In the genomic region with DNA sequence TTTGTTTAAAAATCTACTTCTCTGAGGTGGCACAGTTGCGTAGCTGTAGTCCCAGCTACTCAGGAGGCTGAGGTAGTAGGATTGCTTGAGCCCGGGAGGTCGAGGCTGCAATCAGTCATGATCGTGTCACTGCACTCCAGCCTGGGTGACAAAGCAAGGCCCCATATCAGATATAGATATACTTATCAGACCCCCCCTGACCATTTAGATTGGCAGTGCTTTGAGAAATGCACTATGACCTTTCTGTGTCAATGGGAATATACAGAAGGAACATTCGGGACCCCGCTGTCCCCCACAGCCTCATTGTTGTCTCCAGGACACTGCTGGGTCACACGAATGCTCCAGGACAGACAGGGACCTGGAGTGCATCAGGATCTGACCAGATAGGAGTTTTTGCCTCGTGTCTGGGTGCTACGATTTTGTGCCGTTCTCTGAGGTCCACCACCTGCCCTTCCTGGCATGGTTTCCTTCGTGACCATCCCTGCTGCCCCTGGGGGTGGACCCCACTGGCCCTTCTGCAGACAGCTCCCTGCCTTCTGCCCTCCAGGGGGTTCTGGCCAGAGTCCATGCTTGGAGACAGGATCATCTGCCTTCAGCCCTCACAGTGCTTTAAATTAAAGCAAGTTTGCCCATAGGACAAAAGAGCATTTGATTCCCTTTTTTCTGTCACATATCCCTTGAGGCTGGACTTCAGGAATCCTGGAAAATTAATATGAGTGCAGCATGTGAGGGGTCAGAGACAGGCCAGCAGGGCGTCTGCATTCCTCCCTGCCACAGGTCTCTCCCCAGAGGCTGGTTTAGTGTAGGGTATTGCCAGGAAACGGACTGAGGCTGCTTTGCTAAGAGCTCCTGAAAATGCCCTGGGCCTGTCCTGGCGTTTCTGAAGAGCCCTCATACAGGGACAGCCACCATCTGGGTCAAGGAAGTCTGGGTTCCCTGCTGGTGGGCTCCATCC, we compare ENCODE assay signal across 10 cellular contexts. TPM values are rescaled to one million over a fixed set of nuclear protein-coding genes. Genes with fewer than 3 reads are reported as not detected.
A peak's percentile ranks its signal among the peaks of the same experiment; 100 is the strongest.
DNase-seq lines count a peak whose midpoint lies in the region; ATAC-seq and TF ChIP-seq lines count a peak whose summit lies in the region.
"Had no signal": no experiment of that assay in that cellular context is flagged by ENCODE, and none has a peak within 500 bp of the region (broad histone marks: within the 10 kb centered on the region; RNA-seq: fewer than 3 reads in every experiment).

No MANE protein-coding gene starts in this region.

- peaks cover 59% of the 10 kb centered on the region for H3K4me1 Mint-ChIP-seq in activated naive CD4-positive, alpha-beta T cell treated with anti-CD3 and anti-CD28 coated beads, Interleukin-2, amount 50 U/mL, for 24 hours
- H3K4me1 Mint-ChIP-seq in WTC11 = peaks cover 18% of the 10 kb centered on the region

- H3K27me3 ChIP-seq in hepatocyte (no peaks in the 10 kb centered on the region), stomach (no peaks in the 10 kb centered on the region), A673 (replicated peaks; ENCODE audit: insufficient read depth, low read depth, low read length, poor library complexity) (no peaks in the 10 kb centered on the region)

- ATAC-seq in WTC11 = no peak

- TF ChIP-seq EP300 in stomach (IDR thresholded peaks at IDR 0.05) = no peak

- TF ChIP-seq POLR2A in stomach (IDR thresholded peaks at IDR 0.05) = no peak

- no peak overlapping the region for H3K4me3 ChIP-seq in hepatocyte
- no peak overlapping the region for H3K4me3 ChIP-seq in stomach
- no peak overlapping the region for H3K4me3 ChIP-seq in A673 (ENCODE audit: low read depth, low read length, poor library complexity, severe bottlenecking)

- CTCF ChIA-PET in WTC11 (lab: Charles Lee) = interaction anchor here (1.3 kb wide), 1 partner anchor 45 kb away, joined by 6 read pairs; no protein-coding TSS in a partner anchor
- CTCF ChIA-PET in A673 (lab: Charles Lee) = no interaction called here

- no peaks in the 10 kb centered on the region for H3K36me3 ChIP-seq in hepatocyte (replicated peaks; ENCODE audit: insufficient read depth, low read depth)
- H3K36me3 ChIP-seq in stomach = peaks cover 12 to 77% (median 68%) of the 10 kb centered on the region in 4 donors
- H3K36me3 ChIP-seq in A673 (ENCODE audit: insufficient read depth, low read length, poor library complexity, severe bottlenecking) = peaks cover 30% of the 10 kb centered on the region

- TF ChIP-seq CTCF in WTC11 (IDR thresholded peaks at IDR 0.05) = no peak
- TF ChIP-seq CTCF in hepatocyte (IDR thresholded peaks at IDR 0.05; ENCODE audit: poor library complexity) = no peak
- TF ChIP-seq CTCF in stomach (IDR thresholded peaks at IDR 0.05) = no peak
- TF ChIP-seq CTCF in A673 (conservative IDR thresholded peaks at IDR 0.05; ENCODE audit: low read depth, low read length) = no peak

- DNase-seq in activated naive CD4-positive, alpha-beta T cell treated with anti-CD3 and anti-CD28 coated beads, Interleukin-2, amount 50 U/mL, for 16 hours = no peak
- DNase-seq in WTC11 (ENCODE audit: low spot score) (no peak), hepatocyte (ENCODE audit: low spot score) (no peak), stomach (no peak), A673 (ENCODE audit: low spot score) (no peak), NCI-H69 (lab: John Stamatoyannopoulos, UW) (no peak), SIG-M5 (lab: John Stamatoyannopoulos, UW) (no peak)
- DNase-seq: NCI-H1105, NCI-H524 had no signal

- H3K9me2 ChIP-seq in hepatocyte (replicated peaks; ENCODE audit: insufficient read depth) = no peaks in the 10 kb centered on the region

- H3K27ac ChIP-seq in hepatocyte = peak overlapping the region; percentile 3
- H3K27ac ChIP-seq in stomach = peak overlapping the region in 3 of 5 donors; percentile 11 to 42 (median 31)
- H3K27ac ChIP-seq in A673 (ENCODE audit: low read depth, low read length, poor library complexity, severe bottlenecking) = no peak overlapping the region

- BruUV-seq in A673 (replicated peaks; lab: Mats Ljungman, UMichigan) = no TSS peak

- H3K36me3 Mint-ChIP-seq in activated naive CD4-positive, alpha-beta T cell treated with anti-CD3 and anti-CD28 coated beads, Interleukin-2, amount 50 U/mL, for 24 hours = peaks cover 7% of the 10 kb centered on the region
- H3K36me3 Mint-ChIP-seq in WTC11 = peaks cover 9% of the 10 kb centered on the region

- no peak overlapping the region for H2AFZ ChIP-seq in hepatocyte

- intact Hi-C loops in stomach (cut with DNase I; ENCODE audit: low total_unique reads) (no loop called here), A673 (cut with micrococcal nuclease; ENCODE audit: unreplicated experiment) (no loop called here)

- H3K27ac Mint-ChIP-seq in activated naive CD4-positive, alpha-beta T cell treated with anti-CD3 and anti-CD28 coated beads, Interleukin-2, amount 50 U/mL, for 24 hours = peak overlapping the region; percentile 41
- peak overlapping the region; percentile 43; the same call in 1 of the 2 replicates for H3K27ac Mint-ChIP-seq in WTC11

- no peaks in the 10 kb centered on the region for H3K27me3 Mint-ChIP-seq in activated naive CD4-positive, alpha-beta T cell treated with anti-CD3 and anti-CD28 coated beads, Interleukin-2, amount 50 U/mL, for 24 hours
- no peaks in the 10 kb centered on the region for H3K27me3 Mint-ChIP-seq in WTC11 (ENCODE audit: low read depth)

- H3K79me2 ChIP-seq in hepatocyte = no peaks in the 10 kb centered on the region

- H3K9me3 Mint-ChIP-seq in activated naive CD4-positive, alpha-beta T cell treated with anti-CD3 and anti-CD28 coated beads, Interleukin-2, amount 50 U/mL, for 24 hours = no peaks in the 10 kb centered on the region
- no peaks in the 10 kb centered on the region for H3K9me3 Mint-ChIP-seq in WTC11

- H3K9me3 ChIP-seq in hepatocyte (ENCODE audit: low read depth) = no peaks in the 10 kb centered on the region
- H3K9me3 ChIP-seq in stomach = no peaks in the 10 kb centered on the region
- H3K9me3 ChIP-seq in A673 (ENCODE audit: low read depth, low read length, poor library complexity, severe bottlenecking) = no peaks in the 10 kb centered on the region

- WGBS in hepatocyte (ENCODE audit: low lambda C conversion rate, missing lambda C conversion rate) = 75% methylated on average over 14 of the region's 14 CpGs
- 51 to 58% (median 55%) methylated on average over 14 of the region's 14 CpGs for WGBS in stomach, 5 donors

- H3K4me3 Mint-ChIP-seq in activated naive CD4-positive, alpha-beta T cell treated with anti-CD3 and anti-CD28 coated beads, Interleukin-2, amount 50 U/mL, for 24 hours = no peak overlapping the region
- no peak overlapping the region for H3K4me3 Mint-ChIP-seq in WTC11

- no peak overlapping the region for H3K4me2 ChIP-seq in hepatocyte

- POLR2A ChIA-PET in WTC11 (lab: Charles Lee) = no interaction called here
- POLR2A ChIA-PET in A673 (lab: Charles Lee; ENCODE audit: low non-redundant PET) = no interaction called here

- H3K4me1 ChIP-seq in hepatocyte (ENCODE audit: insufficient read depth) (no peaks in the 10 kb centered on the region), stomach (peaks cover 29 to 61% (median 45%) of the 10 kb centered on the region in 4 donors), A673 (ENCODE audit: insufficient read depth, low read length, poor library complexity, severe bottlenecking) (no peaks in the 10 kb centered on the region)

- H4K20me1 ChIP-seq in hepatocyte (ENCODE audit: insufficient read depth, poor library complexity, severe bottlenecking) = no peaks in the 10 kb centered on the region

TF ChIP-seq in WTC11, 78 proteins besides CTCF, POLR2A, EP300 and RAD21 (continues in another document):
- TF ChIP-seq TEAD4 (CRISPR knock-in tag; IDR thresholded peaks at IDR 0.05) (no peak), IRF2 (CRISPR knock-in tag; IDR thresholded peaks at IDR 0.05; ENCODE audit: borderline replicate concordance, low read depth) (no peak), NR2C2 (CRISPR knock-in tag; IDR thresholded peaks at IDR 0.05) (no peak), E2F4 (CRISPR knock-in tag; IDR thresholded peaks at IDR 0.05; ENCODE audit: borderline replicate concordance, low read depth) (no peak), FOXJ3 (CRISPR knock-in tag; IDR thresholded peaks at IDR 0.05; ENCODE audit: borderline replicate concordance) (no peak)

RNA-seq across cellular contexts. Expression of gene PLD6, which starts 19.3 kb away (rescaled TPM):
- total RNA-seq in WTC11 (2021) (1.2 to 2.6 TPM (median 2.6 TPM) in 3 replicates), hepatocyte (0.24 and 0.97 TPM in 2 replicates), stomach (1 to 10 TPM in 3 of 5 donors, not detected in 2; 1.1 to 2.8 (median 1.3) TPM), A673 (2021) (13.4 and 15.5 TPM in 2 replicates)
- polyA plus RNA-seq in hepatocyte (0.63 and 0.79 TPM in 2 replicates), stomach (1 to 10 TPM; 1.2 to 3.0 (median 1.5) TPM)

RNA-seq across cellular contexts. Expression of gene FLCN, which starts 50.1 kb away (rescaled TPM):
- 40.8 to 42.4 TPM (median 42.3 TPM) in 3 replicates for total RNA-seq in WTC11 (2021)
- 51.5 and 66.2 TPM in 2 replicates for total RNA-seq in hepatocyte
- 31.0 and 39.0 TPM in 2 replicates for polyA plus RNA-seq in hepatocyte
- total RNA-seq in stomach = 100 to 1,000 TPM in 2 of 5 donors, 10 to 100 TPM in 3; 41.6 to 378 (median 65.8) TPM
- 10 to 100 TPM in 1 of 3 donors, 1 to 10 TPM in 2; 6.9 to 11.8 (median 9.8) TPM for polyA plus RNA-seq in stomach
- 47.6 and 60.2 TPM in 2 replicates for total RNA-seq in A673 (2021)
